In genomic region chr6:80004199-80005072, GRCh38 we compare ENCODE assay signal across 8 cellular contexts. TPM values are rescaled to one million over a fixed set of nuclear protein-coding genes. Genes with fewer than 3 reads are reported as not detected.
A peak's percentile ranks its signal among the peaks of the same experiment; 100 is the strongest.
DNase-seq lines count a peak whose midpoint lies in the region; ATAC-seq and TF ChIP-seq lines count a peak whose summit lies in the region.

Gene TTK (plus strand): TSS chr6:80004649. CDS start chr6:80005844, 1,195 bp downstream.

- H3F3A ChIP-seq in DOHH2 (ENCODE audit: control insufficient read depth, insufficient read depth), result peaks cover 2% of the 10 kb centered on the region; the same call in 1 of the 2 replicates

- H3K4me1 ChIP-seq in DOHH2 (ENCODE audit: control insufficient read depth, low read length), result peaks cover 23% of the 10 kb centered on the region

- peak; percentile 100 for ATAC-seq in activated T-helper 17 cell treated with anti-CD3 and anti-CD28 coated beads, Interleukin-2, amount 50 U/mL, for 72 hours (replicated peaks)
- peak; percentile 98 for ATAC-seq in naive thymus-derived CD8-positive, alpha-beta T cell

- no peaks in the 10 kb centered on the region for H4K20me1 ChIP-seq in DOHH2 (ENCODE audit: control insufficient read depth, insufficient read depth, low read depth, low read length)

- H3K27me3 Mint-ChIP-seq in activated T-helper 17 cell treated with anti-CD3 and anti-CD28 coated beads, Interleukin-2, amount 50 U/mL, for 72 hours, result no peaks in the 10 kb centered on the region
- H3K27me3 Mint-ChIP-seq in naive thymus-derived CD8-positive, alpha-beta T cell, result peaks cover 0 to 3% (median 3%) of the 10 kb centered on the region in 5 donors

- H3K4me1 Mint-ChIP-seq in activated T-helper 17 cell treated with anti-CD3 and anti-CD28 coated beads, Interleukin-2, amount 50 U/mL, for 72 hours, result peaks cover 15% of the 10 kb centered on the region
- H3K4me1 Mint-ChIP-seq in naive thymus-derived CD8-positive, alpha-beta T cell, result peaks cover 7 to 22% (median 20%) of the 10 kb centered on the region in 4 donors

- no peaks in the 10 kb centered on the region for H3K9me2 ChIP-seq in DOHH2 (replicated peaks; ENCODE audit: control insufficient read depth, low read length)

- DNase-seq in GOT3 (lab: John Stamatoyannopoulos, UW) (peak; percentile 73), LNCaP clone FGC (ENCODE audit: low read depth) (peak; percentile 82), RWPE1 (ENCODE audit: low spot score) (peak; percentile 94), fibroblast of mammary gland (ENCODE audit: low read depth) (peak; percentile 92)
- DNase-seq in naive thymus-derived CD8-positive, alpha-beta T cell, result peak; percentile 86 to 95 (median 91)
- DNase-seq in stimulated activated naive CD4-positive, alpha-beta T cell (lab: John Stamatoyannopoulos, UW), result peak; percentile 85 to 93 (median 89)

- POLR2A ChIA-PET in RWPE1 (lab: Yijun Ruan, JAX; ENCODE audit: low non-redundant PET), result no interaction called here
- POLR2A ChIA-PET in naive thymus-derived CD8-positive, alpha-beta T cell (lab: Charles Lee), result interaction anchor here (1.1 to 2.9 kb wide), 3 partner anchors 102 to 1749 kb away, joined by 3 to 13 read pairs (median 4); partner anchors contain the start of gene BCKDHB

- peak within 1 kb of the TSS; percentile 67 for H3K27ac ChIP-seq in DOHH2 (ENCODE audit: low read depth, low read length)
- peak within 1 kb of the TSS; percentile 91 for H3K27ac ChIP-seq in RWPE1

- TF ChIP-seq CTCF in DOHH2 (IDR thresholded peaks at IDR 0.05; ENCODE audit: low read depth, low read length, poor library complexity, severe bottlenecking) (no peak), LNCaP clone FGC (IDR thresholded peaks at IDR 0.05; ENCODE audit: control insufficient read depth, extremely low read depth, insufficient read depth) (no peak), RWPE1 (conservative IDR thresholded peaks at IDR 0.05; ENCODE audit: low read depth) (no peak), fibroblast of mammary gland (conservative IDR thresholded peaks at IDR 0.05; ENCODE audit: control insufficient read depth, insufficient read depth, low read depth, low read length) (no peak)

- no peaks in the 10 kb centered on the region for H3K9me3 Mint-ChIP-seq in activated T-helper 17 cell treated with anti-CD3 and anti-CD28 coated beads, Interleukin-2, amount 50 U/mL, for 72 hours
- H3K9me3 Mint-ChIP-seq in naive thymus-derived CD8-positive, alpha-beta T cell, result no peaks in the 10 kb centered on the region

- no peaks in the 10 kb centered on the region for H3K9me3 ChIP-seq in DOHH2 (ENCODE audit: control insufficient read depth, insufficient read depth, low read length)

- CTCF ChIA-PET in RWPE1 (lab: Yijun Ruan, JAX), result interaction anchor here (0.6 to 1.6 kb wide), 3 partner anchors 20 to 519 kb away, joined by 3 to 11 read pairs (median 4); no protein-coding TSS in a partner anchor

- H3K27ac Mint-ChIP-seq in activated T-helper 17 cell treated with anti-CD3 and anti-CD28 coated beads, Interleukin-2, amount 50 U/mL, for 72 hours, result peak within 1 kb of the TSS; percentile 95
- H3K27ac Mint-ChIP-seq in naive thymus-derived CD8-positive, alpha-beta T cell, result peak within 1 kb of the TSS; percentile 88 to 98 (median 96)

- peak within 1 kb of the TSS; percentile 95 for H3K4me3 Mint-ChIP-seq in activated T-helper 17 cell treated with anti-CD3 and anti-CD28 coated beads, Interleukin-2, amount 50 U/mL, for 72 hours
- H3K4me3 Mint-ChIP-seq in naive thymus-derived CD8-positive, alpha-beta T cell, result peak within 1 kb of the TSS; percentile 88 to 99 (median 96)

- H3K4me3 ChIP-seq in DOHH2 (ENCODE audit: low read length), result peak within 1 kb of the TSS; percentile 86
- H3K4me3 ChIP-seq in LNCaP clone FGC (ENCODE audit: low read depth, low read length), result peak within 1 kb of the TSS; percentile 66
- peak within 1 kb of the TSS; percentile 89 for H3K4me3 ChIP-seq in fibroblast of mammary gland (ENCODE audit: control insufficient read depth, low read depth, low read length)

- peak within 1 kb of the TSS; percentile 78 for H3K4me2 ChIP-seq in DOHH2 (ENCODE audit: low read length)

- H3K27me3 ChIP-seq in DOHH2 (ENCODE audit: control insufficient read depth, low read length), result no peaks in the 10 kb centered on the region

- peaks cover 22% of the 10 kb centered on the region for H3K36me3 Mint-ChIP-seq in activated T-helper 17 cell treated with anti-CD3 and anti-CD28 coated beads, Interleukin-2, amount 50 U/mL, for 72 hours (ENCODE audit: low read depth)
- no peaks in the 10 kb centered on the region for H3K36me3 Mint-ChIP-seq in naive thymus-derived CD8-positive, alpha-beta T cell

- H3K36me3 ChIP-seq in DOHH2 (ENCODE audit: control insufficient read depth, low read length), result peaks cover 45% of the 10 kb centered on the region

- H3K79me2 ChIP-seq in DOHH2 (ENCODE audit: control insufficient read depth, low read length), result peaks cover 34% of the 10 kb centered on the region

RNA-seq across cellular contexts. Expression of gene TTK, which starts in this region (rescaled TPM):
- total RNA-seq in activated T-helper 17 cell treated with anti-CD3 and anti-CD28 coated beads, Interleukin-2, amount 50 U/mL, for 72 hours, result 10 to 100 TPM; 33.3 to 38.1 TPM
- total RNA-seq in naive thymus-derived CD8-positive, alpha-beta T cell, result 1 to 10 TPM in 1 of 2 experiments, under 1 TPM in 1; 0.91 to 1.2 TPM
- polyA plus RNA-seq in naive thymus-derived CD8-positive, alpha-beta T cell, result under 1 TPM; 0.30 to 0.86 (median 0.44) TPM

Comparison
In these comparisons a context has a peak if more than half of its experiments do, and no peak if none do; other contexts are left out.
1. Peak in every context shown above with its lines: DNase-seq, ATAC-seq, H3K4me3 ChIP-seq and H3K27ac ChIP-seq.
2. RNA of gene TTK (total RNA-seq): 33.3 to 38.1 TPM in activated T-helper 17 cell treated with anti-CD3 and anti-CD28 coated beads, Interleukin-2, amount 50 U/mL, for 72 hours; 0.91 to 1.2 TPM in naive thymus-derived CD8-positive, alpha-beta T cell; every median in the first group is over 10 times any median in the second.